In the genomic region with DNA sequence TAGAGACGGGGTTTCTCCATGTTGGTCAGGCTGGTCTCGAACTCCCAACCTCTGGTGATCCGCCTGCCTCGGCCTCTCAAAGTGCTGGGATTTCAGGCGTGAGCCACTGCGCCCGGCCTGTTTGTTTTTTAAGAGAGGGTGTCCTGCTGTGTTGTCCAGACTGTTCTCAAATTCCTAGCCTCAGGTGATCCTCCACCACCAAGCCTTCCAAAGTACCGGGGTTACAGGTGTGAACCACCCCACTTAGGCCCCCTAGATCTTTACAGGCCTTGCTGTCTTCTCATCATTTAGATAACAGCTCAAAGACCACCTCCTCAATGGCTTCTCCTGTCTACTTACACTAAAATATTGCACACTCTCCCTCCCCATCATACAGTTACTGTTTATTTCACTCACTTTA, we compare ENCODE assay signal across 16 cellular contexts.
"Had no signal": no experiment of that assay in that cellular context is flagged by ENCODE, and none has a peak within 500 bp of the region (broad histone marks: within the 10 kb centered on the region; RNA-seq: fewer than 3 reads in every experiment).

No MANE protein-coding gene starts in this region.

- H3K4me2 ChIP-seq: neural progenitor cell had no signal

- H3K4me3 ChIP-seq: gastrocnemius medialis, heart right ventricle, neural progenitor cell, ovary, tibial artery, vagina had no signal

- DNase-seq: activated CD4-positive, alpha-beta T cell treated with anti-CD3 and anti-CD28 coated beads, Interleukin-2, amount 10 ng/mL, durations not matched to agents 7 days and 5 days; activated CD8-positive, alpha-beta memory T cell treated with anti-CD3 and anti-CD28 coated beads, Interleukin-2, amount 50 U/mL, for 48 hours; activated gamma-delta T cell treated with Interleukin-2 at 50 U/mL for 16 hours; activated naive CD8-positive, alpha-beta T cell treated with anti-CD3 and anti-CD28 coated beads for 36 hours; activated T-cell treated with anti-CD3 and anti-CD28 coated beads, Interleukin-2, amount 50 U/mL, for 72 hours; amygdala; effector memory CD4-positive, alpha-beta T cell; gastrocnemius medialis; heart right ventricle; islet precursor cell; midbrain; ovary; stimulated activated naive B cell treated with anti-CD40 and anti-IgM and Interleukin-4, amounts not matched to agents 10 μg/mL and 1 μg/mL and 100 μg/mL, for 72 hours; tibial artery had no signal

- H3K36me3 ChIP-seq: neural progenitor cell, ovary, vagina had no signal

- H2AFZ ChIP-seq: neural progenitor cell had no signal

- H3K9me3 ChIP-seq: gastrocnemius medialis, heart right ventricle, ovary, tibial artery, vagina had no signal

- ATAC-seq: activated T-cell treated with anti-CD3 and anti-CD28 coated beads, Interleukin-2, amount 50 U/mL, for 72 hours; gastrocnemius medialis; heart right ventricle; stimulated activated naive B cell treated with anti-CD40 and anti-IgM and Interleukin-4, amounts not matched to agents 10 μg/mL and 1 μg/mL and 100 μg/mL, for 72 hours had no signal

- H3K9ac ChIP-seq: neural progenitor cell had no signal

- H3K27me3 ChIP-seq: gastrocnemius medialis, heart right ventricle, neural progenitor cell, ovary, tibial artery, vagina had no signal

- H3K27ac ChIP-seq: gastrocnemius medialis, heart right ventricle, neural progenitor cell, ovary, tibial artery, vagina had no signal
